ENCODE assay signal across 8 cellular contexts in genomic region chr4:103075894-103076776, GRCh38. TPM values are rescaled to one million over a fixed set of nuclear protein-coding genes. Genes with fewer than 3 reads are reported as not detected.
DNase-seq lines count a peak whose midpoint lies in the region; ATAC-seq, FAIRE-seq and TF ChIP-seq lines count a peak whose summit lies in the region.

Gene SLC9B2, minus strand, starts transcription at chr4:103076761. Its CDS starts 9,211 bp downstream, at chr4:103067550.

- peaks cover 21% of the 10 kb centered on the region for H3K36me3 ChIP-seq in KOPT-K1 (ENCODE audit: insufficient read depth, low read length)
- H3K36me3 ChIP-seq in astrocyte (ENCODE audit: insufficient read depth, low read length) = peaks cover 4% of the 10 kb centered on the region
- no peaks in the 10 kb centered on the region for H3K36me3 ChIP-seq in hepatocyte (replicated peaks; ENCODE audit: insufficient read depth, low read depth)

- no peaks in the 10 kb centered on the region for H3K27me3 ChIP-seq in astrocyte (ENCODE audit: insufficient read depth, low read length)
- H3K27me3 ChIP-seq in hepatocyte = no peaks in the 10 kb centered on the region

- H3K4me1 Mint-ChIP-seq in astrocyte (ENCODE audit: low read depth, unreplicated experiment) = peaks cover 1% of the 10 kb centered on the region

- H3K79me2 ChIP-seq in astrocyte (ENCODE audit: insufficient read depth, low read length) = peaks cover 34% of the 10 kb centered on the region
- H3K79me2 ChIP-seq in hepatocyte = peaks cover 16% of the 10 kb centered on the region

- under 1% methylated on average over 86 of the region's 86 CpGs for WGBS in hepatocyte (ENCODE audit: low lambda C conversion rate, missing lambda C conversion rate)

- H3K4me1 ChIP-seq in astrocyte (ENCODE audit: insufficient read depth, low read length) (peaks cover 12% of the 10 kb centered on the region), hepatocyte (ENCODE audit: insufficient read depth) (peaks cover 9% of the 10 kb centered on the region)

- peak; percentile 38 for ATAC-seq in GM21786 (IDR thresholded peaks at IDR 0.05; ENCODE audit: unreplicated experiment)

- H3K4me3 ChIP-seq in GM08714 (ENCODE audit: low read length) = peak within 1 kb of the TSS; percentile 76
- H3K4me3 ChIP-seq in astrocyte (ENCODE audit: insufficient read depth, low read depth, low read length) = peak within 1 kb of the TSS; percentile 82
- H3K4me3 ChIP-seq in hepatocyte = peak within 1 kb of the TSS; percentile 70
- H3K4me3 ChIP-seq in retinal pigment epithelial cell (ENCODE audit: low read length) = peak within 1 kb of the TSS; percentile 76

- no peaks in the 10 kb centered on the region for H4K20me1 ChIP-seq in astrocyte (ENCODE audit: insufficient read depth, low read length)
- no peaks in the 10 kb centered on the region for H4K20me1 ChIP-seq in hepatocyte (ENCODE audit: insufficient read depth, poor library complexity, severe bottlenecking)

- H3K4me3 Mint-ChIP-seq in astrocyte (ENCODE audit: unreplicated experiment) = peak within 1 kb of the TSS; percentile 96

- peak within 1 kb of the TSS; percentile 91 for H3K9ac ChIP-seq in astrocyte (ENCODE audit: low read length)

- H3K9me2 ChIP-seq in hepatocyte (replicated peaks; ENCODE audit: insufficient read depth) = no peaks in the 10 kb centered on the region

- no peak for TF ChIP-seq CTCF in astrocyte (IDR thresholded peaks at IDR 0.05; ENCODE audit: insufficient read depth, low read depth, low read length)
- no peak for TF ChIP-seq CTCF in hepatocyte (IDR thresholded peaks at IDR 0.05; ENCODE audit: poor library complexity)
- TF ChIP-seq CTCF in retinal pigment epithelial cell (conservative IDR thresholded peaks at IDR 0.05; ENCODE audit: low read depth, low read length) = no peak

- H3K9me3 ChIP-seq in KOPT-K1 (ENCODE audit: insufficient read depth, low read length, poor library complexity, severe bottlenecking) = no peaks in the 10 kb centered on the region
- H3K9me3 ChIP-seq in astrocyte (ENCODE audit: insufficient read depth, low read depth, low read length) = no peaks in the 10 kb centered on the region
- H3K9me3 ChIP-seq in hepatocyte (ENCODE audit: low read depth) = no peaks in the 10 kb centered on the region

- no peaks in the 10 kb centered on the region for H3K27me3 Mint-ChIP-seq in astrocyte (ENCODE audit: low read depth, unreplicated experiment)

- H3K36me3 Mint-ChIP-seq in astrocyte (ENCODE audit: low read depth, unreplicated experiment) = no peaks in the 10 kb centered on the region

- H3K27ac ChIP-seq in KOPT-K1 (ENCODE audit: low read depth, low read length, poor library complexity, severe bottlenecking) = peak within 1 kb of the TSS; percentile 79
- H3K27ac ChIP-seq in astrocyte (ENCODE audit: low read depth, low read length) = peak within 1 kb of the TSS; percentile 81
- H3K27ac ChIP-seq in hepatocyte = peak within 1 kb of the TSS; percentile 93

- H3K4me2 ChIP-seq in astrocyte (ENCODE audit: low read length) (peak within 1 kb of the TSS; percentile 92), hepatocyte (peak within 1 kb of the TSS; percentile 88)

- peak within 1 kb of the TSS; percentile 94 for H3K27ac Mint-ChIP-seq in astrocyte (ENCODE audit: unreplicated experiment)

- no peaks in the 10 kb centered on the region for H3K9me3 Mint-ChIP-seq in astrocyte (ENCODE audit: unreplicated experiment)

- FAIRE-seq in astrocyte (lab: Jason Lieb, UNC) = no peak

- H2AFZ ChIP-seq in astrocyte (ENCODE audit: low read depth, low read length) (peak within 1 kb of the TSS; percentile 93), hepatocyte (peak within 1 kb of the TSS; percentile 92)

- DNase-seq in T-helper 9 cell (peak; percentile 48), astrocyte (ENCODE audit: low read depth) (peak; percentile 54), hepatocyte (ENCODE audit: low spot score) (peak; percentile 78), retinal pigment epithelial cell (ENCODE audit: low read depth) (peak; percentile 47), cortex of kidney (lab: John Stamatoyannopoulos, UW) (no peak)

RNA-seq across cellular contexts. Expression of gene SLC9B2, which starts in this region (rescaled TPM):
- total RNA-seq in astrocyte (11.5 and 16.3 TPM in 2 replicates), hepatocyte (15.7 and 20.5 TPM in 2 replicates)
- polyA plus RNA-seq in hepatocyte = 13.8 and 14.5 TPM in 2 replicates
